Comparison of ENCODE assay signal across 2 cellular contexts in genomic region chr2:39437522-39438296, GRCh38.
TF ChIP-seq lines count a peak whose summit lies in the region.

No MANE protein-coding gene starts in this region.

TF ChIP-seq in WTC11, 78 proteins besides CTCF, POLR2A, EP300 and RAD21 (continued from another document):
- TF ChIP-seq ARID4B (CRISPR knock-in tag; IDR thresholded peaks at IDR 0.05; ENCODE audit: borderline replicate concordance), result no peak
- TF ChIP-seq FOXP1 (CRISPR knock-in tag; IDR thresholded peaks at IDR 0.05; ENCODE audit: borderline replicate concordance), result no peak
- TF ChIP-seq ESRRA (CRISPR knock-in tag; IDR thresholded peaks at IDR 0.05; ENCODE audit: borderline replicate concordance), result no peak
- TF ChIP-seq, protein P1, sequence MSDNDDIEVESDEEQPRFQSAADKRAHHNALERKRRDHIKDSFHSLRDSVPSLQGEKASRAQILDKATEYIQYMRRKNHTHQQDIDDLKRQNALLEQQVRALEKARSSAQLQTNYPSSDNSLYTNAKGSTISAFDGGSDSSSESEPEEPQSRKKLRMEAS (CRISPR knock-in tag; IDR thresholded peaks at IDR 0.05), result 0 out of 2 replicates have a peak, but pooled peaks have one; percentile 39
- no peak for TF ChIP-seq CDX4 (CRISPR knock-in tag; IDR thresholded peaks at IDR 0.05; ENCODE audit: borderline replicate concordance)
- 0 out of 2 replicates have a peak, but pooled peaks have one; percentile 30 for TF ChIP-seq USF2 (CRISPR knock-in tag; IDR thresholded peaks at IDR 0.05)
- no peak for TF ChIP-seq TEAD1 (CRISPR knock-in tag; IDR thresholded peaks at IDR 0.05)
- TF ChIP-seq PRRX2 (CRISPR knock-in tag; IDR thresholded peaks at IDR 0.05), result no peak

TF ChIP-seq in HepG2, 621 proteins besides CTCF, POLR2A, EP300 and RAD21 (continued from another document and continues in another):
- TF ChIP-seq TCF7L2 (IDR thresholded peaks at IDR 0.05; ENCODE audit: low read depth, low read length) (no peak), TMF1 (CRISPR knock-in tag; IDR thresholded peaks at IDR 0.05; ENCODE audit: low read depth) (no peak), ZSCAN30 (CRISPR knock-in tag; IDR thresholded peaks at IDR 0.05) (no peak; the same call in 1 of the 2 replicates), NFE2 (CRISPR knock-in tag; IDR thresholded peaks at IDR 0.05) (no peak), TBP (CRISPR knock-in tag; IDR thresholded peaks at IDR 0.05) (no peak), DNMT1 (CRISPR knock-in tag; IDR thresholded peaks at IDR 0.05) (no peak), HNF4A (CRISPR knock-in tag; IDR thresholded peaks at IDR 0.05) (no peak; the same call in 1 of the 2 replicates), FOXK2 (IDR thresholded peaks at IDR 0.05) (no peak), FLYWCH1 (CRISPR knock-in tag; IDR thresholded peaks at IDR 0.05) (no peak), ZBTB38 (CRISPR knock-in tag; IDR thresholded peaks at IDR 0.05) (no peak), ZNF768 (CRISPR knock-in tag; IDR thresholded peaks at IDR 0.05) (peak; percentile 48; the same call in 1 of the 2 replicates), ZNF337 (CRISPR knock-in tag; IDR thresholded peaks at IDR 0.05; ENCODE audit: borderline replicate concordance, low read depth) (peak; percentile 43; the same call in 1 of the 2 replicates), SOX13 (IDR thresholded peaks at IDR 0.05) (no peak), SOX13 (CRISPR knock-in tag; conservative IDR thresholded peaks at IDR 0.05 in 1 of 2, IDR thresholded peaks at IDR 0.05 in 1 of 2) (peak in 1 of 2 experiments; percentile 29; a peak in 2 of 4 replicates), DMAP1 (CRISPR knock-in tag; IDR thresholded peaks at IDR 0.05) (peak; percentile 69), SNAPC4 (CRISPR knock-in tag; IDR thresholded peaks at IDR 0.05) (no peak), GRHL1 (CRISPR knock-in tag; conservative IDR thresholded peaks at IDR 0.05) (no peak), CREB1 (IDR thresholded peaks at IDR 0.05) (no peak), CREB1 (CRISPR knock-in tag; IDR thresholded peaks at IDR 0.05) (no peak), IRF2 (CRISPR knock-in tag; IDR thresholded peaks at IDR 0.05) (0 out of 2 replicates have a peak, but pooled peaks have one; percentile 38), RORA (CRISPR knock-in tag; IDR thresholded peaks at IDR 0.05) (no peak), SRY (CRISPR knock-in tag; IDR thresholded peaks at IDR 0.05) (peak; percentile 75; the same call in 1 of the 2 replicates), RFX3 (CRISPR knock-in tag; IDR thresholded peaks at IDR 0.05) (no peak), TOE1 (CRISPR knock-in tag; IDR thresholded peaks at IDR 0.05) (no peak), HNRNPLL (IDR thresholded peaks at IDR 0.05; ENCODE audit: low read depth, low read length, poor library complexity, severe bottlenecking) (peak; percentile 36), ERF (CRISPR knock-in tag; IDR thresholded peaks at IDR 0.05) (no peak), FUBP1 (CRISPR knock-in tag; IDR thresholded peaks at IDR 0.05; ENCODE audit: borderline replicate concordance) (0 out of 2 replicates have a peak, but pooled peaks have one; percentile 50), MAF1 (CRISPR knock-in tag; IDR thresholded peaks at IDR 0.05; ENCODE audit: borderline replicate concordance) (no peak), ZNF367 (CRISPR knock-in tag; IDR thresholded peaks at IDR 0.05; ENCODE audit: borderline replicate concordance) (no peak), ZBTB20 (CRISPR knock-in tag; IDR thresholded peaks at IDR 0.05; ENCODE audit: borderline replicate concordance, low read depth) (no peak; the same call in none of the 2 replicates), ZNF24 (IDR thresholded peaks at IDR 0.05) (no peak), PREB (CRISPR knock-in tag; IDR thresholded peaks at IDR 0.05) (no peak), RFXANK (CRISPR knock-in tag; IDR thresholded peaks at IDR 0.05) (no peak), ZNF589 (CRISPR knock-in tag; conservative IDR thresholded peaks at IDR 0.05) (no peak), ATF1 (CRISPR knock-in tag; IDR thresholded peaks at IDR 0.05) (no peak), ZNF790 (CRISPR knock-in tag; IDR thresholded peaks at IDR 0.05; ENCODE audit: borderline replicate concordance) (0 out of 2 replicates have a peak, but pooled peaks have one; percentile 54), KLF12 (CRISPR knock-in tag; IDR thresholded peaks at IDR 0.05; ENCODE audit: borderline replicate concordance) (no peak), ZFP90 (CRISPR knock-in tag; IDR thresholded peaks at IDR 0.05; ENCODE audit: borderline replicate concordance) (no peak; the same call in 1 of the 2 replicates), ZNF83 (CRISPR knock-in tag; IDR thresholded peaks at IDR 0.05; ENCODE audit: borderline replicate concordance) (no peak), FOXA1 (IDR thresholded peaks at IDR 0.05) (no peak), FOXA1 (CRISPR knock-in tag; IDR thresholded peaks at IDR 0.05) (no peak), PHF5A (CRISPR knock-in tag; IDR thresholded peaks at IDR 0.05; ENCODE audit: low read depth, unreplicated experiment) (no peak), KLF15 (CRISPR knock-in tag; IDR thresholded peaks at IDR 0.05; ENCODE audit: borderline replicate concordance) (no peak), ZNF441 (CRISPR knock-in tag; IDR thresholded peaks at IDR 0.05; ENCODE audit: borderline replicate concordance) (peak; percentile 45; the same call in 1 of the 2 replicates), SKI (IDR thresholded peaks at IDR 0.05; ENCODE audit: partially characterized antibody) (no peak), KDM4B (CRISPR knock-in tag; IDR thresholded peaks at IDR 0.05) (peak; percentile 34; the same call in 1 of the 2 replicates), ZEB1 (IDR thresholded peaks at IDR 0.05; ENCODE audit: insufficient replicate concordance, low read depth) (peak; percentile 70), ZSCAN25 (CRISPR knock-in tag; IDR thresholded peaks at IDR 0.05) (peak; percentile 92)
- TF ChIP-seq, protein P2, sequence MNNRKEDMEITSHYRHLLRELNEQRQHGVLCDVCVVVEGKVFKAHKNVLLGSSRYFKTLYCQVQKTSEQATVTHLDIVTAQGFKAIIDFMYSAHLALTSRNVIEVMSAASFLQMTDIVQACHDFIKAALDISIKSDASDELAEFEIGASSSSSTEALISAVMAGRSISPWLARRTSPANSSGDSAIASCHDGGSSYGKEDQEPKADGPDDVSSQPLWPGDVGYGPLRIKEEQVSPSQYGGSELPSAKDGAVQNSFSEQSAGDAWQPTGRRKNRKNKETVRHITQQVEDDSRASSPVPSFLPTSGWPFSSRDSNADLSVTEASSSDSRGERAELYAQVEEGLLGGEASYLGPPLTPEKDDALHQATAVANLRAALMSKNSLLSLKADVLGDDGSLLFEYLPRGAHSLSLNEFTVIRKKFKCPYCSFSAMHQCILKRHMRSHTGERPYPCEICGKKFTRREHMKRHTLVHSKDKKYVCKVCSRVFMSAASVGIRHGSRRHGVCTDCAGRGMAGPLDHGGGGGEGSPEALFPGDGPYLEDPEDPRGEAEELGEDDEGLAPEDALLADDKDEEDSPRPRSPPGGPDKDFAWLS (CRISPR knock-in tag; IDR thresholded peaks at IDR 0.05; ENCODE audit: borderline replicate concordance), result 0 out of 2 replicates have a peak, but pooled peaks have one; percentile 70
- TF ChIP-seq, protein P3, sequence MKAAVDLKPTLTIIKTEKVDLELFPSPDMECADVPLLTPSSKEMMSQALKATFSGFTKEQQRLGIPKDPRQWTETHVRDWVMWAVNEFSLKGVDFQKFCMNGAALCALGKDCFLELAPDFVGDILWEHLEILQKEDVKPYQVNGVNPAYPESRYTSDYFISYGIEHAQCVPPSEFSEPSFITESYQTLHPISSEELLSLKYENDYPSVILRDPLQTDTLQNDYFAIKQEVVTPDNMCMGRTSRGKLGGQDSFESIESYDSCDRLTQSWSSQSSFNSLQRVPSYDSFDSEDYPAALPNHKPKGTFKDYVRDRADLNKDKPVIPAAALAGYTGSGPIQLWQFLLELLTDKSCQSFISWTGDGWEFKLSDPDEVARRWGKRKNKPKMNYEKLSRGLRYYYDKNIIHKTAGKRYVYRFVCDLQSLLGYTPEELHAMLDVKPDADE (CRISPR knock-in tag; IDR thresholded peaks at IDR 0.05), result no peak
- TF ChIP-seq, protein P4, sequence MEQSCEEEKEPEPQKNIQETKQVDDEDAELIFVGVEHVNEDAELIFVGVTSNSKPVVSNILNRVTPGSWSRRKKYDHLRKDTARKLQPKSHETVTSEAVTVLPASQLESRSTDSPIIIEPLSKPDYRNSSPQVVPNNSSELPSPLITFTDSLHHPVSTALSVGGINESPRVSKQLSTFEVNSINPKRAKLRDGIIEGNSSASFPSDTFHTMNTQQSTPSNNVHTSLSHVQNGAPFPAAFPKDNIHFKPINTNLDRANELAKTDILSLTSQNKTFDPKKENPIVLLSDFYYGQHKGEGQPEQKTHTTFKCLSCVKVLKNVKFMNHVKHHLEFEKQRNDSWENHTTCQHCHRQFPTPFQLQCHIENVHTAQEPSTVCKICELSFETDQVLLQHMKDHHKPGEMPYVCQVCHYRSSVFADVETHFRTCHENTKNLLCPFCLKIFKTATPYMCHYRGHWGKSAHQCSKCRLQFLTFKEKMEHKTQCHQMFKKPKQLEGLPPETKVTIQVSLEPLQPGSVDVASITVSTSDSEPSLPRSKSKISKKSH (CRISPR knock-in tag; IDR thresholded peaks at IDR 0.05; ENCODE audit: borderline replicate concordance), result peak; percentile 95
- TF ChIP-seq, protein P5, sequence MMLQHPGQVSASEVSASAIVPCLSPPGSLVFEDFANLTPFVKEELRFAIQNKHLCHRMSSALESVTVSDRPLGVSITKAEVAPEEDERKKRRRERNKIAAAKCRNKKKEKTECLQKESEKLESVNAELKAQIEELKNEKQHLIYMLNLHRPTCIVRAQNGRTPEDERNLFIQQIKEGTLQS (CRISPR knock-in tag; IDR thresholded peaks at IDR 0.05), result no peak
- TF ChIP-seq, protein P6, sequence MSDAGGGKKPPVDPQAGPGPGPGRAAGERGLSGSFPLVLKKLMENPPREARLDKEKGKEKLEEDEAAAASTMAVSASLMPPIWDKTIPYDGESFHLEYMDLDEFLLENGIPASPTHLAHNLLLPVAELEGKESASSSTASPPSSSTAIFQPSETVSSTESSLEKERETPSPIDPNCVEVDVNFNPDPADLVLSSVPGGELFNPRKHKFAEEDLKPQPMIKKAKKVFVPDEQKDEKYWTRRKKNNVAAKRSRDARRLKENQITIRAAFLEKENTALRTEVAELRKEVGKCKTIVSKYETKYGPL (CRISPR knock-in tag; IDR thresholded peaks at IDR 0.05), result no peak
